In the genomic region with DNA sequence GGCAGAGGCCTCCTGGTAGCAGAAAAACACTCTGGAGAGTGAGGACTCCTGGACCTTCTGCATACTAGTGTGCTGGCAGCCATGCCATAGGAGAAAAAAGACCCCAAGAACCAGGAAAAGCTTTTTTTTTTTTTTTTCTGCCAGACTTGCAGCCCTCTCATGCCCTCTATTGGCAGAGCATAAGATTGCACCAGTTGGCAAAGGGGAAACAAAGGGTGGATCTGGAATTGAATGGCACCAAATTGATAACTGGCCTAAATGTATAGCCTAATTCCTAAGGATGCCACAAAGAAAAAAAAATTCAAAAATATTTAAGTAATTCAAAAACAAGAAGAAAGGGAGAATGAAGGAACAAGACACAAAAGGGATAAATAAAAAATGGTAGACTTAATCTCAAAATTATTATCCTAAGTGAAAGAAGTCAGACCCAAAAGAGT, we compare ENCODE assay signal across 8 cellular contexts.
DNase-seq lines count a peak whose midpoint lies in the region; ATAC-seq and TF ChIP-seq lines count a peak whose summit lies in the region.

No MANE protein-coding gene starts in this region.

- no peaks in the 10 kb centered on the region for H3K4me1 Mint-ChIP-seq in type B pancreatic cell (ENCODE audit: unreplicated experiment)

- H3K4me3 Mint-ChIP-seq in type B pancreatic cell = no peak overlapping the region

- no peaks in the 10 kb centered on the region for H3K4me1 ChIP-seq in vagina

- H3K27me3 ChIP-seq in vagina = no peaks in the 10 kb centered on the region

- intact Hi-C loops in vagina (cut with DNase I) = no loop called here

- DNase-seq in AG09309 (ENCODE audit: low read depth) (no peak), NCI-H748 treated with DMSO at 0.1 percent for 48 hours (lab: John Stamatoyannopoulos, UW) (peak; percentile 1), fibroblast of mammary gland (ENCODE audit: low read depth) (peak; percentile 14), type B pancreatic cell (ENCODE audit: extremely low spot score, unreplicated experiment) (no peak), vagina (ENCODE audit: extremely low spot score in 2 of 2) (no peak)

- TF ChIP-seq POLR2A in vagina (IDR thresholded peaks at IDR 0.05) = no peak

- no peak for ATAC-seq in HG03108 (IDR thresholded peaks at IDR 0.05; ENCODE audit: unreplicated experiment)
- no peak for ATAC-seq in GM18858 (IDR thresholded peaks at IDR 0.05; ENCODE audit: unreplicated experiment)

- H3K36me3 ChIP-seq in vagina = no peaks in the 10 kb centered on the region

- no peaks in the 10 kb centered on the region for H3K27me3 Mint-ChIP-seq in type B pancreatic cell

- no peaks in the 10 kb centered on the region for H3K36me3 Mint-ChIP-seq in type B pancreatic cell

- no peak overlapping the region for H3K27ac Mint-ChIP-seq in type B pancreatic cell

- H3K4me3 ChIP-seq in AG09309 (ENCODE audit: control insufficient read depth, low read depth, low read length) (no peak overlapping the region), fibroblast of mammary gland (ENCODE audit: control insufficient read depth, low read depth, low read length) (no peak overlapping the region), vagina (no peak overlapping the region)

- peak; percentile 66 for TF ChIP-seq CTCF in AG09309 (IDR thresholded peaks at IDR 0.05; ENCODE audit: control insufficient read depth, insufficient read depth, low read depth, low read length, missing control alignments)
- TF ChIP-seq CTCF in GM12874 (IDR thresholded peaks at IDR 0.05; ENCODE audit: insufficient read depth, low read depth, low read length) = peak; percentile 80
- TF ChIP-seq CTCF in fibroblast of mammary gland (conservative IDR thresholded peaks at IDR 0.05; ENCODE audit: control insufficient read depth, insufficient read depth, low read depth, low read length) = peak; percentile 63
- TF ChIP-seq CTCF in type B pancreatic cell (conservative IDR thresholded peaks at IDR 0.05) = peak; percentile 84
- no peak for TF ChIP-seq CTCF in vagina (IDR thresholded peaks at IDR 0.05)

- peaks cover 4% of the 10 kb centered on the region for H3K9me3 Mint-ChIP-seq in type B pancreatic cell

- H3K9me3 ChIP-seq in vagina = no peaks in the 10 kb centered on the region

- no peak overlapping the region for H3K27ac ChIP-seq in vagina

Comparison
In these comparisons a context has a peak if more than half of its experiments do, and no peak if none do; other contexts are left out.
1. DNase-seq: peak in NCI-H748 treated with DMSO at 0.1 percent for 48 hours (single experiment) and fibroblast of mammary gland (single experiment); none in AG09309 (single experiment), type B pancreatic cell (single experiment) and vagina (0 of 2).
2. CTCF ChIP-seq: peak in AG09309 (single experiment), GM12874 (single experiment), fibroblast of mammary gland (single experiment) and type B pancreatic cell (single experiment); none in vagina (0 of 3).